8 cellular contexts compared by ENCODE assay signal in the genomic region with DNA sequence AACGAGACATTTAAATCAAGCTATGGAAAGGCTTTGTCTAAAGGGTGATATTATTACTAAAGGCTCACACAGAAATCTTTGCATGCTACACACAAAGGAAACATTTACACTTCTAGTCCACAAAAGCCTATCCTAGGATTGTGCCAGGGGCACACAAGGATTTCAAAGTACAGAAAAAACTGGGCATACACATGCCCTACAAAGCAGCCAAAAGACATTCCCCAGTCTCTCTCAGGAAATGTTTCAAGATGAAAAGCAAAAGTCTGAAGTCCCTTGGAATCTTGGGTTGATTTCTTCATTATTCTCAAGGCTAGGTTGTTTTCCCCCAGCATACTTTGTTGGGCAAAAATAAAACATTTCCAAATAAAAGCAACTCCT. TPM values are rescaled to one million over a fixed set of nuclear protein-coding genes. Genes with fewer than 3 reads are reported as not detected.
DNase-seq lines count a peak whose midpoint lies in the region; ATAC-seq and TF ChIP-seq lines count a peak whose summit lies in the region.

No MANE protein-coding gene starts in this region.

- peaks cover 61 to 64% of the 10 kb centered on the region in 2 donors for H3K4me1 Mint-ChIP-seq in natural killer cell

- no peaks in the 10 kb centered on the region for H3K9me3 Mint-ChIP-seq in natural killer cell

- no peaks in the 10 kb centered on the region for H3K9me2 ChIP-seq in Loucy (replicated peaks; ENCODE audit: low read depth, low read length)

- TF ChIP-seq CTCF in BJ (IDR thresholded peaks at IDR 0.05; ENCODE audit: insufficient read depth, low read depth, low read length), result no peak
- no peak for TF ChIP-seq CTCF in Loucy (conservative IDR thresholded peaks at IDR 0.05; ENCODE audit: low read length)
- no peak for TF ChIP-seq CTCF in dorsolateral prefrontal cortex (IDR thresholded peaks at IDR 0.05 in 54 of 56, conservative IDR thresholded peaks at IDR 0.05 in 2 of 56; ENCODE audit: low read depth in 1 of 56, partially characterized antibody in 56 of 56)
- no peak for TF ChIP-seq CTCF in natural killer cell (IDR thresholded peaks at IDR 0.05)

- H3K9me3 ChIP-seq in Loucy (ENCODE audit: insufficient read depth, low read depth, low read length), result no peaks in the 10 kb centered on the region

- peak overlapping the region; percentile 94 to 98 for H3K27ac Mint-ChIP-seq in natural killer cell

- H3K4me1 ChIP-seq in Loucy (ENCODE audit: insufficient read depth, low read length, poor library complexity, severe bottlenecking), result peaks cover 30% of the 10 kb centered on the region

- peak overlapping the region in 55 of 59 donors; percentile 35 to 100 (median 98) for H3K27ac ChIP-seq in dorsolateral prefrontal cortex

- H3K27me3 Mint-ChIP-seq in natural killer cell (ENCODE audit: low read depth in 2 of 2), result no peaks in the 10 kb centered on the region

- H3K27me3 ChIP-seq in BJ (ENCODE audit: control insufficient read depth, insufficient read depth, low read length) (no peaks in the 10 kb centered on the region), Loucy (ENCODE audit: insufficient read depth, low read length, poor library complexity, severe bottlenecking) (peaks cover 12% of the 10 kb centered on the region), dorsolateral prefrontal cortex (no peaks in the 10 kb centered on the region)

- intact Hi-C loops in dorsolateral prefrontal cortex (cut with DNase I) (loop anchor here (5.0 to 10.0 kb wide), 4 partner anchors 108 to 1382 kb away; a partner anchor contains a TSS), natural killer cell (cut with micrococcal nuclease) (loop anchor here (2.0 to 10.0 kb wide), 4 partner anchors 42 to 1382 kb away; a partner anchor contains a TSS), sciatic nerve (cut with DNase I) (no loop called here)

- peak overlapping the region; percentile 98 for H3K9ac ChIP-seq in Loucy (ENCODE audit: low read depth, low read length, poor library complexity, severe bottlenecking)

- no peak overlapping the region for H2AFZ ChIP-seq in Loucy (ENCODE audit: low read length)

- peak overlapping the region; percentile 99 for H3K4me3 Mint-ChIP-seq in natural killer cell

- H3K79me2 ChIP-seq in Loucy (ENCODE audit: insufficient read depth, low read length), result peaks cover 66% of the 10 kb centered on the region

- H3K36me3 ChIP-seq in BJ (ENCODE audit: control insufficient read depth, insufficient read depth, low read length) (no peaks in the 10 kb centered on the region), Loucy (ENCODE audit: insufficient read depth, low read length) (no peaks in the 10 kb centered on the region; the same call in 1 of the 2 replicates)

- H3F3A ChIP-seq in Loucy (ENCODE audit: low read depth), result no peaks in the 10 kb centered on the region

- CTCF ChIA-PET in BJ (lab: Yijun Ruan, JAX), result interaction anchor here (0.9 to 1.0 kb wide), 2 partner anchors 94 to 111 kb away, joined by 3 read pairs; no protein-coding TSS in a partner anchor

- no peak for ATAC-seq in natural killer cell
- no peak for ATAC-seq in activated CD4-positive, CD25-positive, alpha-beta regulatory T cell treated with anti-CD3 and anti-CD28 coated beads, Interleukin-2, amount 50 U/mL, for 24 hours
- ATAC-seq in sciatic nerve, result no peak
- ATAC-seq in GM18868 (IDR thresholded peaks at IDR 0.05; ENCODE audit: unreplicated experiment), result no peak

- DNase-seq in BJ (ENCODE audit: low read depth), result no peak
- no peak for DNase-seq in dorsolateral prefrontal cortex
- no peak for DNase-seq in natural killer cell
- no peak for DNase-seq in CD1c-positive myeloid dendritic cell (ENCODE audit: extremely low spot score)
- DNase-seq in sciatic nerve (ENCODE audit: low spot score), result no peak

- H3K36me3 Mint-ChIP-seq in natural killer cell, result no peaks in the 10 kb centered on the region

- POLR2A ChIA-PET in BJ (lab: Charles Lee), result interaction anchor here (0.6 to 0.7 kb wide), 3 partner anchors 24 to 542 kb away, joined by 3 to 4 read pairs (median 4); no protein-coding TSS in a partner anchor

- H3K4me2 ChIP-seq in Loucy (ENCODE audit: low read depth, low read length, poor library complexity, severe bottlenecking), result peak overlapping the region; percentile 94

- peaks cover 56% of the 10 kb centered on the region for H4K20me1 ChIP-seq in Loucy (ENCODE audit: insufficient read depth, low read length, poor library complexity, severe bottlenecking)

- H3K4me3 ChIP-seq in BJ (ENCODE audit: low read depth, low read length) (peak overlapping the region; percentile 81), Loucy (ENCODE audit: low read length, poor library complexity, severe bottlenecking) (peak overlapping the region; percentile 99), dorsolateral prefrontal cortex (peak overlapping the region; percentile 61 to 98 (median 93))

RNA-seq across cellular contexts. Expression of a gene that starts 1.7 kb away (rescaled TPM):
- 8.1 and 15.1 TPM in 2 replicates for polyA plus RNA-seq in BJ (2011; rRNA removed)
- polyA minus RNA-seq in BJ (2011; rRNA and poly(A)+ RNA removed), result 12.1 and 23.2 TPM in 2 replicates
- total RNA-seq in dorsolateral prefrontal cortex (10 to 100 TPM; 38.8 to 78.6 (median 58.0) TPM), natural killer cell (100 to 1,000 TPM; 102 to 156 (median 108) TPM), sciatic nerve (49.0 TPM)
